1 cellular context compared by ENCODE assay signal in genomic region chr13:95707035-95707434, GRCh38.
TF ChIP-seq lines count a peak whose summit lies in the region.

No MANE protein-coding gene starts in this region.

TF ChIP-seq in GM12878, 131 proteins besides CTCF, POLR2A, EP300 and RAD21 (continued from another document):
- TF ChIP-seq HDAC6 (IDR thresholded peaks at IDR 0.05; ENCODE audit: unreplicated experiment): no peak
- no peak for TF ChIP-seq CREB1 (IDR thresholded peaks at IDR 0.05; ENCODE audit: low read depth)
- TF ChIP-seq JUND (IDR thresholded peaks at IDR 0.05; ENCODE audit: low read depth, low read length): no peak
- no peak for TF ChIP-seq SMARCA5 (IDR thresholded peaks at IDR 0.05)
TF ChIP-seq in GM12878: peak in this region for 0.
